Comparison of ENCODE assay signal across 1 cellular context in the genomic region with DNA sequence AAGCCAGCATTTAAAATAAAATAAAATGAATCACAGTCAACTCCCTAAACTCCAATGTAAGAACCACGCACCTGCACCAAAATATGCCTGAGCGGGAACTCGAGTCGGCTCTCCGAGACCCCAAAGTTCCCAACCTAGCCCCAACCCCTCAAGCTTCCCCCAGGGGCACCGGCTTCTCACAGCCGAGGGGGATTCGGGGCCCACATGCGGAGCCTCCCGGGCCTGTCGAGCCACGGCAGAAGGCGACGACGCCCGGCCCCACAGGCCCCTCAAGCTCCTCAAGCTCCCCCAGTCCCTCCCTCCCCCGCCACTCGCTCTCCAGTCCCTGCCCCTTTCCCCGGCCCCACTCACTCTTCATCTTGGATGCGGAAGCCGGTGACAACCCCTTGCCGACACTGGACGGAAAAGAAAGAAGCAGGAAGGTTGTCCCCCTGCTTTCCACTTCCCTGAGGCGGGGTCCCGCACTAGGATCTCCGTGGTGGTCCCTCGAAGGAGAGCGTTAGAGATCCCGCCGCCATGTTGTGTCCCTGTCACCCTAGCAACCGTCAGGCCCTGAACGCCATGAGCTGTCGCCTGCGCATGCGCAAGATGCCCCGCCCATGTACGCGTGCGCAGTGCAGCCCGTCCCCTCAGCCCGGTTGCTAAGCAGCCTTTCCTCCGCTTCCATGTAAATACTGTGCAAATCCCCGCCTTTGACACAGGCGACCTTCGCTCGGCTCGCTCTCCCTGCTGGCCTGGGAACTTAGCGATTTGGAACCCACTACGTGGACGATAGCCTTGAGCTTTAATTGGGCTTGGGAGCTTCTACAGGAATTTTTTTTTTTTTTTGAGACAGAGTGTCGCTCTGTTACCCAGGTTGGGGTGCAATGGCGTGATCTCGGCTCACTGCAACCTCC.
TF ChIP-seq lines count a peak whose summit lies in the region.

A gene with protein sequence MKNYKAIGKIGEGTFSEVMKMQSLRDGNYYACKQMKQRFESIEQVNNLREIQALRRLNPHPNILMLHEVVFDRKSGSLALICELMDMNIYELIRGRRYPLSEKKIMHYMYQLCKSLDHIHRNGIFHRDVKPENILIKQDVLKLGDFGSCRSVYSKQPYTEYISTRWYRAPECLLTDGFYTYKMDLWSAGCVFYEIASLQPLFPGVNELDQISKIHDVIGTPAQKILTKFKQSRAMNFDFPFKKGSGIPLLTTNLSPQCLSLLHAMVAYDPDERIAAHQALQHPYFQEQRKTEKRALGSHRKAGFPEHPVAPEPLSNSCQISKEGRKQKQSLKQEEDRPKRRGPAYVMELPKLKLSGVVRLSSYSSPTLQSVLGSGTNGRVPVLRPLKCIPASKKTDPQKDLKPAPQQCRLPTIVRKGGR (minus strand): TSS at position 554 of the 896 bp plus-strand sequence. CDS start 196 bp downstream, at position 358.

TF ChIP-seq in HepG2, 621 proteins besides CTCF, POLR2A, EP300 and RAD21 (continued from another document and continues in another):
- TF ChIP-seq, protein P1, sequence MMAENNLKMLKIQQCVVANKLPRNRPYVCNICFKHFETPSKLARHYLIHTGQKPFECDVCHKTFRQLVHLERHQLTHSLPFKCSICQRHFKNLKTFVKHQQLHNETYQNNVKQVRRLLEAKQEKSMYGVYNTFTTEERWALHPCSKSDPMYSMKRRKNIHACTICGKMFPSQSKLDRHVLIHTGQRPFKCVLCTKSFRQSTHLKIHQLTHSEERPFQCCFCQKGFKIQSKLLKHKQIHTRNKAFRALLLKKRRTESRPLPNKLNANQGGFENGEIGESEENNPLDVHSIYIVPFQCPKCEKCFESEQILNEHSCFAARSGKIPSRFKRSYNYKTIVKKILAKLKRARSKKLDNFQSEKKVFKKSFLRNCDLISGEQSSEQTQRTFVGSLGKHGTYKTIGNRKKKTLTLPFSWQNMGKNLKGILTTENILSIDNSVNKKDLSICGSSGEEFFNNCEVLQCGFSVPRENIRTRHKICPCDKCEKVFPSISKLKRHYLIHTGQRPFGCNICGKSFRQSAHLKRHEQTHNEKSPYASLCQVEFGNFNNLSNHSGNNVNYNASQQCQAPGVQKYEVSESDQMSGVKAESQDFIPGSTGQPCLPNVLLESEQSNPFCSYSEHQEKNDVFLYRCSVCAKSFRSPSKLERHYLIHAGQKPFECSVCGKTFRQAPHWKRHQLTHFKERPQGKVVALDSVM (CRISPR knock-in tag; IDR thresholded peaks at IDR 0.05): 0 out of 2 replicates have a peak, but pooled peaks have one; percentile 52
- TF ChIP-seq, protein P2, sequence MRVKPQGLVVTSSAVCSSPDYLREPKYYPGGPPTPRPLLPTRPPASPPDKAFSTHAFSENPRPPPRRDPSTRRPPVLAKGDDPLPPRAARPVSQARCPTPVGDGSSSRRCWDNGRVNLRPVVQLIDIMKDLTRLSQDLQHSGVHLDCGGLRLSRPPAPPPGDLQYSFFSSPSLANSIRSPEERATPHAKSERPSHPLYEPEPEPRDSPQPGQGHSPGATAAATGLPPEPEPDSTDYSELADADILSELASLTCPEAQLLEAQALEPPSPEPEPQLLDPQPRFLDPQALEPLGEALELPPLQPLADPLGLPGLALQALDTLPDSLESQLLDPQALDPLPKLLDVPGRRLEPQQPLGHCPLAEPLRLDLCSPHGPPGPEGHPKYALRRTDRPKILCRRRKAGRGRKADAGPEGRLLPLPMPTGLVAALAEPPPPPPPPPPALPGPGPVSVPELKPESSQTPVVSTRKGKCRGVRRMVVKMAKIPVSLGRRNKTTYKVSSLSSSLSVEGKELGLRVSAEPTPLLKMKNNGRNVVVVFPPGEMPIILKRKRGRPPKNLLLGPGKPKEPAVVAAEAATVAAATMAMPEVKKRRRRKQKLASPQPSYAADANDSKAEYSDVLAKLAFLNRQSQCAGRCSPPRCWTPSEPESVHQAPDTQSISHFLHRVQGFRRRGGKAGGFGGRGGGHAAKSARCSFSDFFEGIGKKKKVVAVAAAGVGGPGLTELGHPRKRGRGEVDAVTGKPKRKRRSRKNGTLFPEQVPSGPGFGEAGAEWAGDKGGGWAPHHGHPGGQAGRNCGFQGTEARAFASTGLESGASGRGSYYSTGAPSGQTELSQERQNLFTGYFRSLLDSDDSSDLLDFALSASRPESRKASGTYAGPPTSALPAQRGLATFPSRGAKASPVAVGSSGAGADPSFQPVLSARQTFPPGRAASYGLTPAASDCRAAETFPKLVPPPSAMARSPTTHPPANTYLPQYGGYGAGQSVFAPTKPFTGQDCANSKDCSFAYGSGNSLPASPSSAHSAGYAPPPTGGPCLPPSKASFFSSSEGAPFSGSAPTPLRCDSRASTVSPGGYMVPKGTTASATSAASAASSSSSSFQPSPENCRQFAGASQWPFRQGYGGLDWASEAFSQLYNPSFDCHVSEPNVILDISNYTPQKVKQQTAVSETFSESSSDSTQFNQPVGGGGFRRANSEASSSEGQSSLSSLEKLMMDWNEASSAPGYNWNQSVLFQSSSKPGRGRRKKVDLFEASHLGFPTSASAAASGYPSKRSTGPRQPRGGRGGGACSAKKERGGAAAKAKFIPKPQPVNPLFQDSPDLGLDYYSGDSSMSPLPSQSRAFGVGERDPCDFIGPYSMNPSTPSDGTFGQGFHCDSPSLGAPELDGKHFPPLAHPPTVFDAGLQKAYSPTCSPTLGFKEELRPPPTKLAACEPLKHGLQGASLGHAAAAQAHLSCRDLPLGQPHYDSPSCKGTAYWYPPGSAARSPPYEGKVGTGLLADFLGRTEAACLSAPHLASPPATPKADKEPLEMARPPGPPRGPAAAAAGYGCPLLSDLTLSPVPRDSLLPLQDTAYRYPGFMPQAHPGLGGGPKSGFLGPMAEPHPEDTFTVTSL (CRISPR knock-in tag; IDR thresholded peaks at IDR 0.05; ENCODE audit: borderline replicate concordance): no peak
- TF ChIP-seq, protein P3, sequence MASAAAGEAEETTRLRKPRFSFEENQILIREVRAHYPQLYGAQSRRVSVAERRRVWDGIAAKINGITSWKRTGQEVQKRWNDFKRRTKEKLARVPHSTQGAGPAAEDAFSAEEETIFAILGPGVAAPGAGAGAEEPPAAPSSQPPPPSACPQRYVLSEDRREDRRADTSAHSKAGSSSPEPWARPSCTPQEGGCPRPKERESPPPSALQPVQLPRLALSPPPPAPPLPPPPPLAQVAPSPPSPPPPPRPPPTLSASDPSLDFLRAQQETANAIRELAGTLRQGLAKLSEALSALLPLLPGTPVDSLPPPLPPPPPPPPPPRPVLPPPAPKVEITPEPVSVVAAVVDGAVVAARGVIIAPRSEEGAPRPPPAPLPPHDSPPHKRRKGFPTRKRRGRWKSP (CRISPR knock-in tag; IDR thresholded peaks at IDR 0.05): no peak
- no peak for TF ChIP-seq ZNF10 (CRISPR knock-in tag; IDR thresholded peaks at IDR 0.05; ENCODE audit: borderline replicate concordance, low read depth)
- no peak for TF ChIP-seq ZNF121 (CRISPR knock-in tag; IDR thresholded peaks at IDR 0.05)
- peak; percentile 74 for TF ChIP-seq ZFX (CRISPR knock-in tag; IDR thresholded peaks at IDR 0.05; ENCODE audit: low read depth)
- TF ChIP-seq, protein P4, sequence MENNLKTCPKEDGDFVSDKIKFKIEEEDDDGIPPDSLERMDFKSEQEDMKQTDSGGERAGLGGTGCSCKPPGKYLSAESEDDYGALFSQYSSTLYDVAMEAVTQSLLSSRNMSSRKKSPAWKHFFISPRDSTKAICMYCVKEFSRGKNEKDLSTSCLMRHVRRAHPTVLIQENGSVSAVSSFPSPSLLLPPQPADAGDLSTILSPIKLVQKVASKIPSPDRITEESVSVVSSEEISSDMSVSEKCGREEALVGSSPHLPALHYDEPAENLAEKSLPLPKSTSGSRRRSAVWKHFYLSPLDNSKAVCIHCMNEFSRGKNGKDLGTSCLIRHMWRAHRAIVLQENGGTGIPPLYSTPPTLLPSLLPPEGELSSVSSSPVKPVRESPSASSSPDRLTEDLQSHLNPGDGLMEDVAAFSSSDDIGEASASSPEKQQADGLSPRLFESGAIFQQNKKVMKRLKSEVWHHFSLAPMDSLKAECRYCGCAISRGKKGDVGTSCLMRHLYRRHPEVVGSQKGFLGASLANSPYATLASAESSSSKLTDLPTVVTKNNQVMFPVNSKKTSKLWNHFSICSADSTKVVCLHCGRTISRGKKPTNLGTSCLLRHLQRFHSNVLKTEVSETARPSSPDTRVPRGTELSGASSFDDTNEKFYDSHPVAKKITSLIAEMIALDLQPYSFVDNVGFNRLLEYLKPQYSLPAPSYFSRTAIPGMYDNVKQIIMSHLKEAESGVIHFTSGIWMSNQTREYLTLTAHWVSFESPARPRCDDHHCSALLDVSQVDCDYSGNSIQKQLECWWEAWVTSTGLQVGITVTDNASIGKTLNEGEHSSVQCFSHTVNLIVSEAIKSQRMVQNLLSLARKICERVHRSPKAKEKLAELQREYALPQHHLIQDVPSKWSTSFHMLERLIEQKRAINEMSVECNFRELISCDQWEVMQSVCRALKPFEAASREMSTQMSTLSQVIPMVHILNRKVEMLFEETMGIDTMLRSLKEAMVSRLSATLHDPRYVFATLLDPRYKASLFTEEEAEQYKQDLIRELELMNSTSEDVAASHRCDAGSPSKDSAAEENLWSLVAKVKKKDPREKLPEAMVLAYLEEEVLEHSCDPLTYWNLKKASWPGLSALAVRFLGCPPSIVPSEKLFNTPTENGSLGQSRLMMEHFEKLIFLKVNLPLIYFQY (CRISPR knock-in tag; IDR thresholded peaks at IDR 0.05; ENCODE audit: borderline replicate concordance): 0 out of 2 replicates have a peak, but pooled peaks have one; percentile 9
- TF ChIP-seq MBD4 (IDR thresholded peaks at IDR 0.05; ENCODE audit: borderline replicate concordance, low read length): no peak
- TF ChIP-seq, protein P5, sequence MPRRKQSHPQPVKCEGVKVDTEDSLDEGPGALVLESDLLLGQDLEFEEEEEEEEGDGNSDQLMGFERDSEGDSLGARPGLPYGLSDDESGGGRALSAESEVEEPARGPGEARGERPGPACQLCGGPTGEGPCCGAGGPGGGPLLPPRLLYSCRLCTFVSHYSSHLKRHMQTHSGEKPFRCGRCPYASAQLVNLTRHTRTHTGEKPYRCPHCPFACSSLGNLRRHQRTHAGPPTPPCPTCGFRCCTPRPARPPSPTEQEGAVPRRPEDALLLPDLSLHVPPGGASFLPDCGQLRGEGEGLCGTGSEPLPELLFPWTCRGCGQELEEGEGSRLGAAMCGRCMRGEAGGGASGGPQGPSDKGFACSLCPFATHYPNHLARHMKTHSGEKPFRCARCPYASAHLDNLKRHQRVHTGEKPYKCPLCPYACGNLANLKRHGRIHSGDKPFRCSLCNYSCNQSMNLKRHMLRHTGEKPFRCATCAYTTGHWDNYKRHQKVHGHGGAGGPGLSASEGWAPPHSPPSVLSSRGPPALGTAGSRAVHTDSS (CRISPR knock-in tag; conservative IDR thresholded peaks at IDR 0.05): no peak
- TF ChIP-seq, protein P6, sequence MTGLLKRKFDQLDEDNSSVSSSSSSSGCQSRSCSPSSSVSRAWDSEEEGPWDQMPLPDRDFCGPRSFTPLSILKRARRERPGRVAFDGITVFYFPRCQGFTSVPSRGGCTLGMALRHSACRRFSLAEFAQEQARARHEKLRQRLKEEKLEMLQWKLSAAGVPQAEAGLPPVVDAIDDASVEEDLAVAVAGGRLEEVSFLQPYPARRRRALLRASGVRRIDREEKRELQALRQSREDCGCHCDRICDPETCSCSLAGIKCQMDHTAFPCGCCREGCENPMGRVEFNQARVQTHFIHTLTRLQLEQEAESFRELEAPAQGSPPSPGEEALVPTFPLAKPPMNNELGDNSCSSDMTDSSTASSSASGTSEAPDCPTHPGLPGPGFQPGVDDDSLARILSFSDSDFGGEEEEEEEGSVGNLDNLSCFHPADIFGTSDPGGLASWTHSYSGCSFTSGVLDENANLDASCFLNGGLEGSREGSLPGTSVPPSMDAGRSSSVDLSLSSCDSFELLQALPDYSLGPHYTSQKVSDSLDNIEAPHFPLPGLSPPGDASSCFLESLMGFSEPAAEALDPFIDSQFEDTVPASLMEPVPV (CRISPR knock-in tag; IDR thresholded peaks at IDR 0.05): no peak
- TF ChIP-seq SP1 (IDR thresholded peaks at IDR 0.05): no peak
- peak; percentile 88 for TF ChIP-seq SP1 (CRISPR knock-in tag; IDR thresholded peaks at IDR 0.05)
- TF ChIP-seq, protein P7, sequence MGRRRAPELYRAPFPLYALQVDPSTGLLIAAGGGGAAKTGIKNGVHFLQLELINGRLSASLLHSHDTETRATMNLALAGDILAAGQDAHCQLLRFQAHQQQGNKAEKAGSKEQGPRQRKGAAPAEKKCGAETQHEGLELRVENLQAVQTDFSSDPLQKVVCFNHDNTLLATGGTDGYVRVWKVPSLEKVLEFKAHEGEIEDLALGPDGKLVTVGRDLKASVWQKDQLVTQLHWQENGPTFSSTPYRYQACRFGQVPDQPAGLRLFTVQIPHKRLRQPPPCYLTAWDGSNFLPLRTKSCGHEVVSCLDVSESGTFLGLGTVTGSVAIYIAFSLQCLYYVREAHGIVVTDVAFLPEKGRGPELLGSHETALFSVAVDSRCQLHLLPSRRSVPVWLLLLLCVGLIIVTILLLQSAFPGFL (CRISPR knock-in tag; IDR thresholded peaks at IDR 0.05): no peak
- TF ChIP-seq, protein P8, sequence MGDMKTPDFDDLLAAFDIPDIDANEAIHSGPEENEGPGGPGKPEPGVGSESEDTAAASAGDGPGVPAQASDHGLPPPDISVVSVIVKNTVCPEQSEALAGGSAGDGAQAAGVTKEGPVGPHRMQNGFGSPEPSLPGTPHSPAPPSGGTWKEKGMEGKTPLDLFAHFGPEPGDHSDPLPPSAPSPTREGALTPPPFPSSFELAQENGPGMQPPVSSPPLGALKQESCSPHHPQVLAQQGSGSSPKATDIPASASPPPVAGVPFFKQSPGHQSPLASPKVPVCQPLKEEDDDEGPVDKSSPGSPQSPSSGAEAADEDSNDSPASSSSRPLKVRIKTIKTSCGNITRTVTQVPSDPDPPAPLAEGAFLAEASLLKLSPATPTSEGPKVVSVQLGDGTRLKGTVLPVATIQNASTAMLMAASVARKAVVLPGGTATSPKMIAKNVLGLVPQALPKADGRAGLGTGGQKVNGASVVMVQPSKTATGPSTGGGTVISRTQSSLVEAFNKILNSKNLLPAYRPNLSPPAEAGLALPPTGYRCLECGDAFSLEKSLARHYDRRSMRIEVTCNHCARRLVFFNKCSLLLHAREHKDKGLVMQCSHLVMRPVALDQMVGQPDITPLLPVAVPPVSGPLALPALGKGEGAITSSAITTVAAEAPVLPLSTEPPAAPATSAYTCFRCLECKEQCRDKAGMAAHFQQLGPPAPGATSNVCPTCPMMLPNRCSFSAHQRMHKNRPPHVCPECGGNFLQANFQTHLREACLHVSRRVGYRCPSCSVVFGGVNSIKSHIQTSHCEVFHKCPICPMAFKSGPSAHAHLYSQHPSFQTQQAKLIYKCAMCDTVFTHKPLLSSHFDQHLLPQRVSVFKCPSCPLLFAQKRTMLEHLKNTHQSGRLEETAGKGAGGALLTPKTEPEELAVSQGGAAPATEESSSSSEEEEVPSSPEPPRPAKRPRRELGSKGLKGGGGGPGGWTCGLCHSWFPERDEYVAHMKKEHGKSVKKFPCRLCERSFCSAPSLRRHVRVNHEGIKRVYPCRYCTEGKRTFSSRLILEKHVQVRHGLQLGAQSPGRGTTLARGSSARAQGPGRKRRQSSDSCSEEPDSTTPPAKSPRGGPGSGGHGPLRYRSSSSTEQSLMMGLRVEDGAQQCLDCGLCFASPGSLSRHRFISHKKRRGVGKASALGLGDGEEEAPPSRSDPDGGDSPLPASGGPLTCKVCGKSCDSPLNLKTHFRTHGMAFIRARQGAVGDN (CRISPR knock-in tag; IDR thresholded peaks at IDR 0.05): peak; percentile 71
- no peak for TF ChIP-seq ZNF367 (CRISPR knock-in tag; IDR thresholded peaks at IDR 0.05; ENCODE audit: borderline replicate concordance)
- TF ChIP-seq ISL2 (CRISPR knock-in tag; IDR thresholded peaks at IDR 0.05): no peak
- no peak for TF ChIP-seq ZNF780A (CRISPR knock-in tag; IDR thresholded peaks at IDR 0.05)
- TF ChIP-seq PHF5A (CRISPR knock-in tag; IDR thresholded peaks at IDR 0.05; ENCODE audit: low read depth, unreplicated experiment): no peak
- TF ChIP-seq NFIC (IDR thresholded peaks at IDR 0.05; ENCODE audit: low read length): no peak
- no peak for TF ChIP-seq RARG (CRISPR knock-in tag; IDR thresholded peaks at IDR 0.05; ENCODE audit: low read depth)
